In genomic region chr17:73642659-73643011, GRCh38 we compare ENCODE assay signal across 8 cellular contexts. TPM values are rescaled to one million over a fixed set of nuclear protein-coding genes. Genes with fewer than 3 reads are reported as not detected.
DNase-seq lines count a peak whose midpoint lies in the region; ATAC-seq and TF ChIP-seq lines count a peak whose summit lies in the region.

No MANE protein-coding gene starts in this region.

- H2AK5ac ChIP-seq in mesendoderm (ENCODE audit: low read length), result no peak overlapping the region

- no peaks in the 10 kb centered on the region for H3K36me3 Mint-ChIP-seq in activated naive CD4-positive, alpha-beta T cell treated with anti-CD3 and anti-CD28 coated beads for 36 hours (ENCODE audit: low read depth)
- no peaks in the 10 kb centered on the region for H3K36me3 Mint-ChIP-seq in activated naive CD4-positive, alpha-beta T cell treated with anti-CD3 and anti-CD28 coated beads, Interleukin-2, amount 50 U/mL, for 72 hours

- H2BK120ac ChIP-seq in mesendoderm (ENCODE audit: low read depth, low read length), result no peak overlapping the region

- peak overlapping the region; percentile 60 for H3K4me3 Mint-ChIP-seq in activated naive CD4-positive, alpha-beta T cell treated with anti-CD3 and anti-CD28 coated beads for 36 hours

- H3K9me3 ChIP-seq in ascending aorta, result no peaks in the 10 kb centered on the region
- H3K9me3 ChIP-seq in thymus (ENCODE audit: control insufficient read depth), result no peaks in the 10 kb centered on the region

- H3K9ac ChIP-seq in mesendoderm (ENCODE audit: low read length), result peak overlapping the region; percentile 78

- no peak overlapping the region for H4K8ac ChIP-seq in mesendoderm (ENCODE audit: low read depth, low read length)

- peaks cover 6% of the 10 kb centered on the region for H3K79me2 ChIP-seq in mesendoderm (ENCODE audit: control insufficient read depth, insufficient read depth, low read length)

- no peaks in the 10 kb centered on the region for H3K36me3 ChIP-seq in ascending aorta
- peaks cover 2% of the 10 kb centered on the region for H3K36me3 ChIP-seq in mesendoderm (ENCODE audit: control insufficient read depth, insufficient read depth, low read length)
- no peaks in the 10 kb centered on the region for H3K36me3 ChIP-seq in thymus (ENCODE audit: control insufficient read depth, insufficient read depth)

- no CpG with 5 or more reads among the region's 12 CpGs for WGBS in mesendoderm (ENCODE audit: extremely low coverage, insufficient coverage, low lambda C conversion rate)
- WGBS in thymus, result 39% methylated on average over 12 of the region's 12 CpGs

- H4K5ac ChIP-seq in mesendoderm (ENCODE audit: low read length), result no peak overlapping the region

- H2BK5ac ChIP-seq in mesendoderm (ENCODE audit: low read length), result no peak overlapping the region

- H3K27me3 ChIP-seq in ascending aorta, result no peaks in the 10 kb centered on the region
- H3K27me3 ChIP-seq in mesendoderm (ENCODE audit: insufficient read depth, low read length, poor library complexity), result no peaks in the 10 kb centered on the region
- peaks cover 63% of the 10 kb centered on the region for H3K27me3 ChIP-seq in thymus (ENCODE audit: control insufficient read depth, insufficient read depth)

- no peak overlapping the region for H3K4ac ChIP-seq in mesendoderm (ENCODE audit: low read depth, low read length)

- H3K27ac Mint-ChIP-seq in activated naive CD4-positive, alpha-beta T cell treated with anti-CD3 and anti-CD28 coated beads for 36 hours, result no peak overlapping the region
- no peak overlapping the region for H3K27ac Mint-ChIP-seq in activated naive CD4-positive, alpha-beta T cell treated with anti-CD3 and anti-CD28 coated beads, Interleukin-2, amount 50 U/mL, for 72 hours

- no peak overlapping the region for H3K23ac ChIP-seq in mesendoderm (ENCODE audit: low read length)

- H3K27ac ChIP-seq in ascending aorta, result peak overlapping the region; percentile 6 to 66
- no peak overlapping the region for H3K27ac ChIP-seq in mesendoderm (ENCODE audit: low read depth, low read length)
- H3K27ac ChIP-seq in thymus (ENCODE audit: low read depth), result no peak overlapping the region

- no peaks in the 10 kb centered on the region for H3K9me3 Mint-ChIP-seq in activated naive CD4-positive, alpha-beta T cell treated with anti-CD3 and anti-CD28 coated beads for 36 hours
- H3K9me3 Mint-ChIP-seq in activated naive CD4-positive, alpha-beta T cell treated with anti-CD3 and anti-CD28 coated beads, Interleukin-2, amount 50 U/mL, for 72 hours, result no peaks in the 10 kb centered on the region

- TF ChIP-seq CTCF in ascending aorta (IDR thresholded peaks at IDR 0.05), result no peak

- peak overlapping the region; percentile 91 for H3K56ac ChIP-seq in mesendoderm (ENCODE audit: low read length)

- no peak overlapping the region for H2BK15ac ChIP-seq in mesendoderm (replicated peaks; ENCODE audit: low read depth)

- no peak for ATAC-seq in activated naive CD4-positive, alpha-beta T cell treated with anti-CD3 and anti-CD28 coated beads, Interleukin-2, amount 50 U/mL, for 72 hours
- no peak for ATAC-seq in HG03439 (IDR thresholded peaks at IDR 0.05; ENCODE audit: unreplicated experiment)

- H3K4me1 ChIP-seq in ascending aorta (peaks cover 11 to 31% of the 10 kb centered on the region in 2 donors), mesendoderm (ENCODE audit: control insufficient read depth, low read depth, low read length) (no peaks in the 10 kb centered on the region), thymus (ENCODE audit: control insufficient read depth, insufficient read depth, low read length) (peaks cover 3% of the 10 kb centered on the region)

- peaks cover 16% of the 10 kb centered on the region for H3K4me1 Mint-ChIP-seq in activated naive CD4-positive, alpha-beta T cell treated with anti-CD3 and anti-CD28 coated beads for 36 hours (ENCODE audit: low read depth)

- intact Hi-C loops in activated naive CD4-positive, alpha-beta T cell treated with anti-CD3 and anti-CD28 coated beads for 36 hours (cut with micrococcal nuclease), result loop anchor here (1.0 to 5.0 kb wide), 4 partner anchors 68 to 535 kb away; no protein-coding TSS in a partner anchor
- intact Hi-C loops in ascending aorta (cut with DNase I), result loop anchor here (2.0 to 10.0 kb wide), 6 partner anchors 70 to 812 kb away; partner anchors contain the start of genes RPL38 and SLC39A11

- peaks cover 25% of the 10 kb centered on the region for H3K27me3 Mint-ChIP-seq in activated naive CD4-positive, alpha-beta T cell treated with anti-CD3 and anti-CD28 coated beads for 36 hours (ENCODE audit: low read depth)

- H3K4me3 ChIP-seq in ascending aorta, result peak overlapping the region; percentile 61 to 76
- H3K4me3 ChIP-seq in mesendoderm (ENCODE audit: low read length), result no peak overlapping the region
- peak overlapping the region; percentile 14 for H3K4me3 ChIP-seq in thymus (ENCODE audit: low read length)

- H3K18ac ChIP-seq in mesendoderm (ENCODE audit: low read length), result no peak overlapping the region

- DNase-seq in activated naive CD4-positive, alpha-beta T cell treated with anti-CD3 and anti-CD28 coated beads for 36 hours, result no peak
- no peak for DNase-seq in activated naive CD4-positive, alpha-beta T cell treated with anti-CD3 and anti-CD28 coated beads, Interleukin-2, amount 50 U/mL, for 72 hours (ENCODE audit: low spot score in 2 of 2)
- DNase-seq in ascending aorta (ENCODE audit: low spot score in 2 of 2) (no peak), mesendoderm (no peak), DMS79 treated with DMSO at 0.1 percent for 48 hours (lab: John Stamatoyannopoulos, UW) (no peak), NCI-H82 treated with DMSO at 0.1 percent for 48 hours (lab: John Stamatoyannopoulos, UW; ENCODE audit: unreplicated experiment) (no peak)

- H3K4me2 ChIP-seq in mesendoderm (ENCODE audit: low read length), result peak overlapping the region; percentile 80

- peaks cover 4% of the 10 kb centered on the region for H3K79me1 ChIP-seq in mesendoderm (ENCODE audit: low read length)

- CTCF ChIA-PET in activated naive CD4-positive, alpha-beta T cell treated with anti-CD3 and anti-CD28 coated beads for 36 hours (lab: Charles Lee), result no interaction called here

RNA-seq across cellular contexts. Expression of gene SDK2, which starts 1.6 kb away (rescaled TPM):
- total RNA-seq in activated naive CD4-positive, alpha-beta T cell treated with anti-CD3 and anti-CD28 coated beads for 36 hours, result under 1 TPM; 0.27 to 0.50 TPM
- total RNA-seq in activated naive CD4-positive, alpha-beta T cell treated with anti-CD3 and anti-CD28 coated beads, Interleukin-2, amount 50 U/mL, for 72 hours, result 1 to 10 TPM in 1 of 2 donors, under 1 TPM in 1; 0.66 to 1.5 TPM
- 8.1 TPM for total RNA-seq in ascending aorta
- polyA plus RNA-seq in mesendoderm (2013, experiment 1 of 2), result 1.1 TPM
- 1.3 TPM for polyA plus RNA-seq in mesendoderm (2013, experiment 2 of 2)
- polyA plus RNA-seq in thymus, result 0.87 TPM

Comparison
In these comparisons a context has a peak if more than half of its experiments do, and no peak if none do; other contexts are left out.
1. H3K27ac ChIP-seq: peak in ascending aorta (2 of 2); none in mesendoderm (single experiment) and thymus (single experiment).